Comparison of ENCODE assay signal across 1 cellular context in the genomic region with DNA sequence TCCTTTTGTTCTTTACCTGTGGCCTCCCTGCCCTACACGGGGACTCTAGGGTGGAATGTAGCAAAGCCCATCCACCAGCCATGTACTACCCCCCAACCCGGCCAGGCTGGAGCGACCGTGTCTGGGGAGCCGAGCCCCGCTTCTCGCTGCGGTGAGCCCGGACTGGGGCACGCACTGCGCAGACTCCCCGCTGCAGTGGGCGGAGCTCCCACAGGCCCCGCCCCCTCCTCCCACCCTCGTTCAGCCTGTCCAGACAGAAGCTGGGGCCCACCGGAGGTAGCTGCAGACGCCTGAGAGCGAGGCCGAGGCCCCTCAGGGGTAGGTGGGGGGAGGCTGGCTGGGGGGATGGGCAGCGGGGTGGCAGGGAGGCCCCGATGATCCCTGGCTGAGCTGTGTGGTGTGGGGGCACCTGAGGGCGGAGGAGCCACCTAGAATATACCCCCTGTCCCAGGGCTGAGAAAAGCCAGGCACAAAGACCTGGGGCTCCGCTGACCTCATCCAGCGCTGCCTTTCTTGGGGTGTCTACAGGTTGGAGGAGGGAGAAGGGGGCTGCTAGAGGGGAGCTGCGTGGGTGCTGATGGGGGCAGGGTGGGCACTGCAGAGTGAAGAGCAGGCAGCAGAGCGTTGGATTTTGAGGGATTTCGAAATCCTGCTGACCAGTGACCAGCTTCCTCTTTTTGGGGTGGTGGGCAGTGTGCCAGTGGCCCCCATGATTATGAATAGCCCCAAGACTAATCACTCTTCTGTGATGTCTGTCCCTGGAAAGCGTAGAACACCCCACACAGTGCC.
TF ChIP-seq lines count a peak whose summit lies in the region.

No MANE protein-coding gene starts in this region.

TF ChIP-seq in GM12891, 5 proteins besides CTCF, POLR2A, EP300 and RAD21:
- TF ChIP-seq TAF1 (IDR thresholded peaks at IDR 0.05; ENCODE audit: low read depth, low read length) (peak; percentile 49; the same call in 1 of the 2 replicates), PAX5 (IDR thresholded peaks at IDR 0.05; ENCODE audit: insufficient read depth, low read length, severe bottlenecking) (no peak), SPI1 (IDR thresholded peaks at IDR 0.05; ENCODE audit: low read depth, low read length) (no peak), POLR2AphosphoS5 (IDR thresholded peaks at IDR 0.05; ENCODE audit: low read depth, low read length) (0 out of 2 replicates have a peak, but pooled peaks have one; percentile 29), POU2F2 (IDR thresholded peaks at IDR 0.05; ENCODE audit: low read depth, low read length) (no peak)
